In genomic region chr4:128809477-128810330, GRCh38 we compare ENCODE assay signal across 8 cellular contexts. TPM values are rescaled to one million over a fixed set of nuclear protein-coding genes. Genes with fewer than 3 reads are reported as not detected.
A peak's percentile ranks its signal among the peaks of the same experiment; 100 is the strongest.
DNase-seq lines count a peak whose midpoint lies in the region; ATAC-seq and TF ChIP-seq lines count a peak whose summit lies in the region.

TSS of gene JADE1 (plus strand) at chr4:128809700. CDS start at chr4:128831759, 22,059 bp downstream.

- no peaks in the 10 kb centered on the region for H3K9me3 ChIP-seq in WERI-Rb-1 (ENCODE audit: severe bottlenecking)
- no peaks in the 10 kb centered on the region for H3K9me3 ChIP-seq in mammary epithelial cell (replicated peaks; ENCODE audit: insufficient read depth, low read length)
- no peaks in the 10 kb centered on the region for H3K9me3 ChIP-seq in smooth muscle cell (replicated peaks; ENCODE audit: low read depth)

- 5% methylated on average over 13 of the region's 91 CpGs for WGBS in mammary epithelial cell (ENCODE audit: low coverage, missing lambda C conversion rate)
- under 1% methylated on average over 62 of the region's 91 CpGs for WGBS in smooth muscle cell (ENCODE audit: low lambda C conversion rate)

- peak within 1 kb of the TSS; percentile 95 for H2AFZ ChIP-seq in mammary epithelial cell (ENCODE audit: low read depth, low read length)
- H2AFZ ChIP-seq in smooth muscle cell (ENCODE audit: low read depth) = peak within 1 kb of the TSS; percentile 87

- H4K20me1 ChIP-seq in mammary epithelial cell (ENCODE audit: insufficient read depth, low read length) (no peaks in the 10 kb centered on the region), smooth muscle cell (ENCODE audit: low read depth) (peaks cover 3% of the 10 kb centered on the region)

- ATAC-seq in GM18873 (IDR thresholded peaks at IDR 0.05; ENCODE audit: low FRiP score, unreplicated experiment) (peak; percentile 55), HG03139 (IDR thresholded peaks at IDR 0.05; ENCODE audit: unreplicated experiment) (peak; percentile 43)

- H3K4me3 ChIP-seq in WERI-Rb-1 (ENCODE audit: low read depth, low read length) (peak within 1 kb of the TSS; percentile 96), mammary epithelial cell (replicated peaks in 1 of 3; ENCODE audit: insufficient read depth in 1 of 3, low read depth in 2 of 3, low read length in 3 of 3) (peak within 1 kb of the TSS; percentile 86 to 100 (median 88)), smooth muscle cell (peak within 1 kb of the TSS; percentile 87)

- peaks cover 6% of the 10 kb centered on the region for H3K4me1 ChIP-seq in mammary epithelial cell (ENCODE audit: insufficient read depth, low read length)
- peaks cover 14% of the 10 kb centered on the region for H3K4me1 ChIP-seq in smooth muscle cell (ENCODE audit: low read depth)

- intact Hi-C loops in mammary epithelial cell (cut with micrococcal nuclease) = loop anchor here (1.0 to 2.0 kb wide), 8 partner anchors 235 to 749 kb away; partner anchors contain the start of gene LARP1B

- BruUV-seq in mammary epithelial cell (replicated peaks; lab: Mats Ljungman, UMichigan) = no TSS peak

- H3K9ac ChIP-seq in mammary epithelial cell (ENCODE audit: insufficient read depth, low read length) = peak within 1 kb of the TSS; percentile 76
- peak within 1 kb of the TSS; percentile 11 for H3K9ac ChIP-seq in smooth muscle cell (ENCODE audit: low read depth)

- H3F3A ChIP-seq in smooth muscle cell (ENCODE audit: low read depth) = peaks cover 8% of the 10 kb centered on the region

- no peaks in the 10 kb centered on the region for H3K36me3 ChIP-seq in WERI-Rb-1
- no peaks in the 10 kb centered on the region for H3K36me3 ChIP-seq in mammary epithelial cell (ENCODE audit: insufficient read depth, low read length)
- H3K36me3 ChIP-seq in smooth muscle cell (ENCODE audit: low read depth) = no peaks in the 10 kb centered on the region

- peak; percentile 92 for DNase-seq in AG08395 (ENCODE audit: low spot score)
- DNase-seq in NCI-H2196 treated with DMSO at 0.1 percent for 48 hours (lab: John Stamatoyannopoulos, UW; ENCODE audit: unreplicated experiment) = peak; percentile 62
- peak; percentile 98 for DNase-seq in WERI-Rb-1
- DNase-seq in mammary epithelial cell = peak; percentile 91
- peak; percentile 86 for DNase-seq in iPS-NIHi11 (ENCODE audit: low spot score)
- peak; percentile 67 for DNase-seq in smooth muscle cell (lab: John Stamatoyannopoulos, UW; ENCODE audit: unreplicated experiment)

- in situ Hi-C loops in mammary epithelial cell (cut with MboI; ENCODE audit: low sequenced_read_pairs in 2 of 2) = loop anchor here (5.0 to 25.0 kb wide), 4 partner anchors 235 to 622 kb away; no protein-coding TSS in a partner anchor

- H3K79me2 ChIP-seq in mammary epithelial cell (ENCODE audit: insufficient read depth, low read length) (peaks cover 18% of the 10 kb centered on the region), smooth muscle cell (ENCODE audit: low read depth) (peaks cover 19% of the 10 kb centered on the region)

- CTCF ChIA-PET in mammary epithelial cell (lab: Charles Lee; ENCODE audit: low non-redundant PET) = interaction anchor here (0.7 to 0.8 kb wide), 2 partner anchors 20 to 355 kb away, joined by 3 to 5 read pairs; no protein-coding TSS in a partner anchor

- dilution Hi-C loops in mammary epithelial cell (cut with HindIII; ENCODE audit: low sequenced_read_pairs) = no loop called here

- peak within 1 kb of the TSS; percentile 96 for H3K4me2 ChIP-seq in mammary epithelial cell (ENCODE audit: insufficient read depth, low read depth, low read length)
- peak within 1 kb of the TSS; percentile 91 for H3K4me2 ChIP-seq in smooth muscle cell

- H3K27me3 ChIP-seq in WERI-Rb-1 (ENCODE audit: insufficient read depth, low read depth, severe bottlenecking) (no peaks in the 10 kb centered on the region), mammary epithelial cell (ENCODE audit: insufficient read depth, low read length) (no peaks in the 10 kb centered on the region), smooth muscle cell (ENCODE audit: low read depth) (no peaks in the 10 kb centered on the region)

- H3K27ac ChIP-seq in WERI-Rb-1 (peak within 1 kb of the TSS; percentile 89), mammary epithelial cell (ENCODE audit: insufficient read depth, low read depth, low read length) (peak within 1 kb of the TSS; percentile 71), smooth muscle cell (ENCODE audit: low read depth) (peak within 1 kb of the TSS; percentile 66)

- peak; percentile 82 for TF ChIP-seq CTCF in WERI-Rb-1 (IDR thresholded peaks at IDR 0.05; ENCODE audit: low read depth, low read length)
- TF ChIP-seq CTCF in mammary epithelial cell (conservative IDR thresholded peaks at IDR 0.05 in 1 of 2, IDR thresholded peaks at IDR 0.05 in 1 of 2; ENCODE audit: extremely low read depth in 1 of 2, insufficient read depth in 1 of 2, low read depth in 1 of 2, low read length in 2 of 2) = peak; percentile 33 to 81
- peak; percentile 67 for TF ChIP-seq CTCF in smooth muscle cell (IDR thresholded peaks at IDR 0.05; ENCODE audit: borderline replicate concordance, insufficient read depth, poor library complexity, severe bottlenecking)

RNA-seq across cellular contexts. Expression of gene JADE1, which starts in this region (rescaled TPM):
- 1 to 10 TPM; 5.0 to 6.0 TPM for total RNA-seq in mammary epithelial cell
- 3.3 TPM for polyA plus RNA-seq in mammary epithelial cell
- polyA minus RNA-seq in mammary epithelial cell = 22.1 TPM
- total RNA-seq in smooth muscle cell = 9.3 and 9.8 TPM in 2 replicates
- 6.8 and 7.4 TPM in 2 replicates for polyA plus RNA-seq in smooth muscle cell

Comparison
In these comparisons a context has a peak if more than half of its experiments do, and no peak if none do; other contexts are left out.
1. Peak in every context shown above with its lines: DNase-seq, ATAC-seq, H3K4me3 ChIP-seq and H3K27ac ChIP-seq.